In the genomic region with DNA sequence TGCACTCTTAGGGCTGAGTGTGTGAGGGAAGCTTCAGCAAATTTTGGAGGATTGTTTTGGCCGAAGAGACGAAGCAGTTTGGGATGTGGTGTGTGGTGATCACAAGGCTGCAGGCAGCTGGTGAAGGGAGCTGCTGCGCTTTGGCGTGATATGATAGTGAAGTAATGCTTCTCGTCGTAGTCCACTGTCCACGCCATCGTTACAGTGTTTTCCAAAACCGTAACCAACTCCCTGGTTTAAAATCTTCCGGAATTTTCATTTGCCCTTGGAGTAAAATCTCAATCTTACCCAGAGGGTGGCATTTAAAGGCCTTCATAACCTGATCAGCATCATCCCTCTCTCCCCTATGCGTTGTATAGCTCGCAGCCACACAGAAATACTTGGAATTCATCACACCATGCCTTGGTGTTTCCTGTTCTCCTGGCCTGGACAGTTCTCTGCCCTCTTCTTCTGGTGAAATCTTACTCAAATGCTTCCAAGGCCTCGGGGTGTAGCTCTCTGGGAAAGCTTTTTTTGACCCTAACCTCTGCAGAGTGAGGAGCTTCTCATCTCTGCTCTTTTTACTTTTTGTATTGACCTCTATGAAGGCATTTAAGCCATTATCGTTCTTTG, we compare ENCODE assay signal across 8 cellular contexts. TPM values are rescaled to one million over a fixed set of nuclear protein-coding genes. Genes with fewer than 3 reads are reported as not detected.
DNase-seq lines count a peak whose midpoint lies in the region; ATAC-seq and TF ChIP-seq lines count a peak whose summit lies in the region.

No MANE protein-coding gene starts in this region.

- TF ChIP-seq POLR2A in thyroid gland (IDR thresholded peaks at IDR 0.05): no peak

- POLR2A ChIA-PET in Panc1 (lab: Charles Lee): no interaction called here

- DNase-seq in NCI-H345 (lab: John Stamatoyannopoulos, UW): peak; percentile 12
- DNase-seq in NCI-H345 treated with DMSO at 0.1 percent for 48 hours (lab: John Stamatoyannopoulos, UW; ENCODE audit: unreplicated experiment): no peak
- no peak for DNase-seq in Panc1 (ENCODE audit: low read depth, low spot score)
- DNase-seq in dorsolateral prefrontal cortex: peak in 4 of 10 donors; percentile 37 to 51 (median 39)
- DNase-seq in lung microvascular endothelial cell (ENCODE audit: low read depth in 2 of 2): peak; percentile 54 to 58
- DNase-seq in thyroid gland: peak in 1 of 2 donors; percentile 38
- no peak for DNase-seq in GM13976 (ENCODE audit: low spot score)

- peaks cover 10% of the 10 kb centered on the region; the same call in 1 of the 2 replicates for H3K4me1 ChIP-seq in Panc1 (ENCODE audit: control insufficient read depth, insufficient read depth, low read length)
- peaks cover 15% of the 10 kb centered on the region in 2 donors for H3K4me1 ChIP-seq in thyroid gland

- H3K36me3 ChIP-seq in Panc1 (ENCODE audit: control insufficient read depth, insufficient read depth, low read length) (0 out of 2 replicates have a peak, but pooled peaks cover 2% of the 10 kb centered on the region), thyroid gland (no peaks in the 10 kb centered on the region)

- H3K4me3 ChIP-seq in Panc1 (ENCODE audit: low read depth in 2 of 2, low read length in 2 of 2) (peak overlapping the region; percentile 65 to 96), dorsolateral prefrontal cortex (peak overlapping the region; percentile 60 to 98 (median 89)), thyroid gland (replicated peaks in 1 of 3) (peak overlapping the region; percentile 73 to 95 (median 81))

- no TSS peak for BruUV-seq in Panc1 (replicated peaks; lab: Mats Ljungman, UMichigan)

- ATAC-seq in HG02798 (IDR thresholded peaks at IDR 0.05; ENCODE audit: poor library complexity, unreplicated experiment) (peak; percentile 8), Panc1 (peak; percentile 41)

- TF ChIP-seq CTCF in Panc1 (IDR thresholded peaks at IDR 0.05) (no peak), dorsolateral prefrontal cortex (IDR thresholded peaks at IDR 0.05 in 54 of 56, conservative IDR thresholded peaks at IDR 0.05 in 2 of 56; ENCODE audit: low read depth in 1 of 56, partially characterized antibody in 56 of 56) (no peak), thyroid gland (IDR thresholded peaks at IDR 0.05) (no peak), GM13976 (IDR thresholded peaks at IDR 0.05; ENCODE audit: borderline replicate concordance, control extremely low read depth, extremely low read depth, insufficient read depth, missing control alignments) (no peak)

- 0 to 1% methylated on average over 14 of the region's 14 CpGs for WGBS in thyroid gland, 2 donors

- H3K27ac ChIP-seq in Panc1 (ENCODE audit: low read length): peak overlapping the region; percentile 82
- peak overlapping the region; percentile 20 to 98 (median 91) for H3K27ac ChIP-seq in dorsolateral prefrontal cortex
- peak overlapping the region; percentile 82 to 89 (median 87) for H3K27ac ChIP-seq in thyroid gland

- H3K9me3 ChIP-seq in Panc1 (ENCODE audit: control insufficient read depth, insufficient read depth, low read depth, low read length) (no peaks in the 10 kb centered on the region), thyroid gland (no peaks in the 10 kb centered on the region)

- in situ Hi-C loops in Panc1 (cut with HindIII; ENCODE audit: low pct_unique_long_range_greater_than_20kb, low sequenced_read_pairs) (no loop called here), GM13976 (cut with MboI; ENCODE audit: low sequenced_read_pairs, unreplicated experiment) (loop anchor here (25.0 kb wide), 1 partner anchor 228 kb away; the partner anchor contains the start of gene ZMYM5)

- no peaks in the 10 kb centered on the region for H3K27me3 ChIP-seq in Panc1 (ENCODE audit: control insufficient read depth, insufficient read depth, low read length)
- no peaks in the 10 kb centered on the region for H3K27me3 ChIP-seq in dorsolateral prefrontal cortex
- no peaks in the 10 kb centered on the region for H3K27me3 ChIP-seq in thyroid gland

- CTCF ChIA-PET in Panc1 (lab: Charles Lee): no interaction called here

- intact Hi-C loops in Panc1 (cut with micrococcal nuclease; ENCODE audit: unreplicated experiment) (no loop called here), dorsolateral prefrontal cortex (cut with DNase I) (loop anchor here (2.0 to 10.0 kb wide), 5 partner anchors 149 to 323 kb away; partner anchors contain the start of genes PSPC1 (in 2 of the 2), ZMYM5 (in 2 of the 2) and ZMYM2 (in 1 of the 2)), thyroid gland (cut with DNase I) (loop anchor here (5.0 to 10.0 kb wide), 2 partner anchors 151 to 228 kb away; partner anchors contain the start of genes PSPC1 and ZMYM5)

RNA-seq across cellular contexts. Expression of gene MPHOSPH8, which starts 0.8 kb away (rescaled TPM):
- total RNA-seq in Panc1 (2021; ENCODE audit: unreplicated experiment) (20.6 TPM), dorsolateral prefrontal cortex (100 to 1,000 TPM in 2 of 120 experiments, 10 to 100 TPM in 118; 55.4 to 102 (median 72.7) TPM), lung microvascular endothelial cell (6.3 and 11.5 TPM in 2 replicates), thyroid gland (10 to 100 TPM; 28.7 to 35.1 (median 31.7) TPM)
- 17.2 TPM for polyA plus RNA-seq in Panc1 (2012; ENCODE audit: insufficient read length)

Comparison
In these comparisons a context has a peak if more than half of its experiments do, and no peak if none do; other contexts are left out.
1. DNase-seq: peak in NCI-H345 (single experiment) and lung microvascular endothelial cell (2 of 2); none in NCI-H345 treated with DMSO at 0.1 percent for 48 hours (single experiment), Panc1 (single experiment) and GM13976 (single experiment).
2. Peak in every context shown above with its lines, with median percentiles within 50 percentile points of each other: H3K27ac ChIP-seq and H3K4me3 ChIP-seq.